In genomic region chr18:78630981-78631510, GRCh38 we compare ENCODE assay signal across 22 cellular contexts.
"Had no signal": no experiment of that assay in that cellular context is flagged by ENCODE, and none has a peak within 500 bp of the region (broad histone marks: within the 10 kb centered on the region; RNA-seq: fewer than 3 reads in every experiment).

No MANE protein-coding gene starts in this region.

- H3K4me3 ChIP-seq: MG63, SJCRH30 had no signal

- H3K4me1 ChIP-seq: SJCRH30 had no signal

- FAIRE-seq: RCC 7860 had no signal

- H3K27me3 ChIP-seq: MG63, SJCRH30 had no signal

- DNase-seq: Karpas-422, KG1, MG63, NCI-H1092 treated with DMSO at 0.1 percent for 48 hours, NCI-H1436, NCI-H187, NCI-H2029, NCI-H2081 treated with DMSO at 0.1 percent for 48 hours, NCI-H2171, NCI-H226, NCI-H446, NCI-H510A, NCI-H524 treated with DMSO at 0.1 percent for 48 hours, NCI-H69, NCI-H774, RPMI8226, SHP77 treated with DMSO at 0.1 percent for 48 hours, SJCRH30 had no signal

- H3K27ac ChIP-seq: HL-60, SJCRH30 had no signal

- H3K36me3 ChIP-seq: MG63, SJCRH30 had no signal

- H3K9me3 ChIP-seq: MG63, SJCRH30 had no signal

- ATAC-seq: Right ventricle myocardium inferior, SK-N-SH treated with all-trans-retinoic acid at 6 μM for 48 hours had no signal
